22 cellular contexts compared by ENCODE assay signal in genomic region chr7:132511921-132512320, GRCh38.
"Had no signal": no experiment of that assay in that cellular context is flagged by ENCODE, and none has a peak within 500 bp of the region (broad histone marks: within the 10 kb centered on the region; RNA-seq: fewer than 3 reads in every experiment).

No MANE protein-coding gene starts in this region.

- H3K36me3 Mint-ChIP-seq: naive thymus-derived CD8-positive, alpha-beta T cell had no signal

- DNase-seq: hypothalamus; immature natural killer cell; kidney; left colon; left lung; lower lobe of right lung; mammary epithelial cell; mesenchymal stem cell; nucleus accumbens; right lobe of liver; stimulated activated CD4-positive, alpha-beta T cell treated with anti-CD3 and anti-CD28 coated beads, Interleukin-12 subunit alpha, Interleukin-12 subunit beta, amount 100 ng/mL, for 4 hours; stimulated activated CD4-positive, alpha-beta T cell treated with anti-CD3 and anti-CD28 coated beads, Interleukin-15, amount 100 ng/mL, for 24 hours; stimulated activated CD4-positive, alpha-beta T cell treated with anti-CD3 and anti-CD28 coated beads, Interleukin-2, amount 100 ng/mL, for 24 hours; stimulated activated CD4-positive, alpha-beta T cell treated with anti-CD3 and anti-CD28 coated beads, Interleukin-4, amount 100 ng/mL, for 1 hour; stimulated activated naive CD4-positive, alpha-beta T cell; trophoblast cell; upper lobe of right lung had no signal

- ATAC-seq: left colon; left lung; lower lobe of right lung; naive thymus-derived CD8-positive, alpha-beta T cell; right lobe of liver; upper lobe of right lung had no signal

- H3K4me3 Mint-ChIP-seq: immature natural killer cell; neural crest cell; stimulated activated naive CD8-positive, alpha-beta T cell treated with anti-CD3 and anti-CD28 coated beads, Interleukin-15, Interleukin-2, amounts not matched to agents 100 ng/mL and 50 ng/mL, for 24 hours had no signal

- H3K9me3 Mint-ChIP-seq: immature natural killer cell; naive thymus-derived CD8-positive, alpha-beta T cell; nephron; neural crest cell; stimulated activated naive CD8-positive, alpha-beta T cell treated with anti-CD3 and anti-CD28 coated beads, Interleukin-15, Interleukin-2, amounts not matched to agents 100 ng/mL and 50 ng/mL, for 24 hours had no signal

- H3K27ac Mint-ChIP-seq: nephron; progenitor cell of endocrine pancreas; stimulated activated naive CD8-positive, alpha-beta T cell treated with anti-CD3 and anti-CD28 coated beads, Interleukin-15, Interleukin-2, amounts not matched to agents 100 ng/mL and 50 ng/mL, for 24 hours had no signal
